In the genomic region with DNA sequence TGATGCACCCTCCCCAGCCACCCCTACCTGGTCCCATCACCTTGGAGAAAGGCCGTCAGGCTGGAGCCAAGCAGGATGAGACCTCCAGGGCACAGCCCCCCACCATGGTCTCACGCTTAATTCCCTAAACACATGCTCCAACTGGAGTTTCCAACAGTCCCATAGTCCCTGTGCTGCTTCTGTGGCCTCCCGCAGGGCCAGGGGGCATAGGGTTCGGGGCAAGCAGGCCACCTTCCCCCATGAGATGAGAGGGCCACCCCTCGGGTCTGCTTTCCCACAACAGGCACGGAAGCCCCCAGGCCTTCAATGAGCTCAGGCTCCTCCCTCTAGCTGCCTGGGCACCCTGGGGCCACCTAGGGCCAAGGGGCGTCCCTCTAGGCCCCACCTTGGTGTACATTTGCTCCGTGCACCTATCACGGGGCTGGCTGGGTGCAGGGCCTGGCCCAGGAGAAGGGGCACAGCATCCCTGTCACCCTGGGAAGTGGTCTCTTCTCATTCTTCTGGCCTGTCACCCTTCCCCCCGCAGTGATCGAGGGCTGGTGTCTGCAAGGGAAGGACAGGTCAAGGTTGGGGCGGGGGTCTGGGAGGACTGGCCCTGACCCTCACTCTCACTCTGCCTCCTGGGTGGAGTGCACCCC, we compare ENCODE assay signal across 1 cellular context.
TF ChIP-seq lines count a peak whose summit lies in the region.

No MANE protein-coding gene starts in this region.

TF ChIP-seq in WTC11, 78 proteins besides CTCF, POLR2A, EP300 and RAD21 (continued from another document):
- TF ChIP-seq, protein P1, sequence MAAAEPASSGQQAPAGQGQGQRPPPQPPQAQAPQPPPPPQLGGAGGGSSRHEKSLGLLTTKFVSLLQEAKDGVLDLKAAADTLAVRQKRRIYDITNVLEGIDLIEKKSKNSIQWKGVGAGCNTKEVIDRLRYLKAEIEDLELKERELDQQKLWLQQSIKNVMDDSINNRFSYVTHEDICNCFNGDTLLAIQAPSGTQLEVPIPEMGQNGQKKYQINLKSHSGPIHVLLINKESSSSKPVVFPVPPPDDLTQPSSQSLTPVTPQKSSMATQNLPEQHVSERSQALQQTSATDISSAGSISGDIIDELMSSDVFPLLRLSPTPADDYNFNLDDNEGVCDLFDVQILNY (CRISPR knock-in tag; IDR thresholded peaks at IDR 0.05) = no peak
- no peak for TF ChIP-seq RELA (CRISPR knock-in tag; IDR thresholded peaks at IDR 0.05; ENCODE audit: borderline replicate concordance)
